In the genomic region with DNA sequence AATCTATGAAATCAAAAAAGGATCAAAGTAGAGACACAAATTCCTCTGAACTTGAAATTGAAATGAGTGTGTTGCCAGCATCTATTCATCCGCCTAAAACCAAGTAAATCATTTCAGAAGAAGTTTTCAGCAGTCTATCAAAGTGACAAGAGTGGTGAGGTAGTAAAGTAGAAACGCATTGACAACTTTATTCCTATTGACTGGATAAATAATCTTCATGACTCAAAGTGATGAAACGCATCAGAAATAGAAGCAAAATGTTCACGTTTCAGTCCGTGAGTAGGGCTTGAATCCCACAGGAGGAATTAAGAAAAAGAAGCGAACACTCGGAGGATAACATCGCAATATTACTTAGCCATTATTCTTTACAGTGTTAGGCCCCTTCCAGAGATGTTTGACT, we compare ENCODE assay signal across 1 cellular context.
TF ChIP-seq lines count a peak whose summit lies in the region.

No MANE protein-coding gene starts in this region.

TF ChIP-seq in neural cell, 6 proteins besides CTCF, POLR2A, EP300 and RAD21 (continued from another document):
- TF ChIP-seq, protein P1, sequence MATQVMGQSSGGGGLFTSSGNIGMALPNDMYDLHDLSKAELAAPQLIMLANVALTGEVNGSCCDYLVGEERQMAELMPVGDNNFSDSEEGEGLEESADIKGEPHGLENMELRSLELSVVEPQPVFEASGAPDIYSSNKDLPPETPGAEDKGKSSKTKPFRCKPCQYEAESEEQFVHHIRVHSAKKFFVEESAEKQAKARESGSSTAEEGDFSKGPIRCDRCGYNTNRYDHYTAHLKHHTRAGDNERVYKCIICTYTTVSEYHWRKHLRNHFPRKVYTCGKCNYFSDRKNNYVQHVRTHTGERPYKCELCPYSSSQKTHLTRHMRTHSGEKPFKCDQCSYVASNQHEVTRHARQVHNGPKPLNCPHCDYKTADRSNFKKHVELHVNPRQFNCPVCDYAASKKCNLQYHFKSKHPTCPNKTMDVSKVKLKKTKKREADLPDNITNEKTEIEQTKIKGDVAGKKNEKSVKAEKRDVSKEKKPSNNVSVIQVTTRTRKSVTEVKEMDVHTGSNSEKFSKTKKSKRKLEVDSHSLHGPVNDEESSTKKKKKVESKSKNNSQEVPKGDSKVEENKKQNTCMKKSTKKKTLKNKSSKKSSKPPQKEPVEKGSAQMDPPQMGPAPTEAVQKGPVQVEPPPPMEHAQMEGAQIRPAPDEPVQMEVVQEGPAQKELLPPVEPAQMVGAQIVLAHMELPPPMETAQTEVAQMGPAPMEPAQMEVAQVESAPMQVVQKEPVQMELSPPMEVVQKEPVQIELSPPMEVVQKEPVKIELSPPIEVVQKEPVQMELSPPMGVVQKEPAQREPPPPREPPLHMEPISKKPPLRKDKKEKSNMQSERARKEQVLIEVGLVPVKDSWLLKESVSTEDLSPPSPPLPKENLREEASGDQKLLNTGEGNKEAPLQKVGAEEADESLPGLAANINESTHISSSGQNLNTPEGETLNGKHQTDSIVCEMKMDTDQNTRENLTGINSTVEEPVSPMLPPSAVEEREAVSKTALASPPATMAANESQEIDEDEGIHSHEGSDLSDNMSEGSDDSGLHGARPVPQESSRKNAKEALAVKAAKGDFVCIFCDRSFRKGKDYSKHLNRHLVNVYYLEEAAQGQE (IDR thresholded peaks at IDR 0.05; ENCODE audit: borderline replicate concordance) = no peak
- no peak for TF ChIP-seq EZH2 (IDR thresholded peaks at IDR 0.05; ENCODE audit: borderline replicate concordance, insufficient read depth, low read length, poor library complexity, severe bottlenecking)
